23 cellular contexts compared by ENCODE assay signal in the genomic region with DNA sequence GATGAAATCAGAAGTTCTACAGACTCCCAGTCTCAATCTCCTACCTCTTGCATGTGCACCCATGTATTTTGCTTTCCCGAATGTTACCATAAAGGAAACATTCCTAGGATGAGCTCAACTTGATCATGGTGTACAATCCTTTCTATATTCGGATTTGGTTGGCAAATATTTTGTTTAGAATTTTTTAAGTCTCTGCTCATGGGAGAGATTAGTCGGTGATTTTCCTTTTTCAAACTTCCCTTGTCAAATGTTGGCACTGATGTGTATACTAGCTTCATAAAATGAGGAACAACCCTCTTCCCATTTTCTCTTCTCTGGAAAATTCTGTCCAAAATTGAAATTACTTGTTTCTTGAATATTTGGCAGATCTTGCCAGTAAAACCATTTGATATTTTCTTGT.
"Had no signal": no experiment of that assay in that cellular context is flagged by ENCODE, and none has a peak within 500 bp of the region (broad histone marks: within the 10 kb centered on the region; RNA-seq: fewer than 3 reads in every experiment).

No MANE protein-coding gene starts in this region.

- H3K79me2 ChIP-seq: hepatocyte had no signal

- ATAC-seq: left cardiac atrium; lower lobe of right lung; stimulated activated effector memory CD8-positive, alpha-beta T cell treated with anti-CD3 and anti-CD28 coated beads, Interleukin-12 subunit alpha, Interleukin-12 subunit beta, amount 100 ng/mL, for 72 hours; stimulated activated naive CD8-positive, alpha-beta T cell treated with anti-CD3 and anti-CD28 coated beads, Interleukin-15, Interleukin-2, amounts not matched to agents 100 U/mL and 50 U/mL, for 24 hours; upper lobe of right lung had no signal

- H2AFZ ChIP-seq: hepatocyte had no signal

- H3K4me3 ChIP-seq: esophagus squamous epithelium, hepatocyte, left ventricle myocardium inferior, lower lobe of right lung, right atrium auricular region, sigmoid colon, tibial nerve, upper lobe of right lung, vagina had no signal

- H3K9me3 ChIP-seq: esophagus squamous epithelium, left ventricle myocardium inferior, lower lobe of right lung, right atrium auricular region, sigmoid colon, tibial nerve, upper lobe of right lung, vagina had no signal

- H3K36me3 ChIP-seq: esophagus squamous epithelium, left ventricle myocardium inferior, lower lobe of right lung, right atrium auricular region, sigmoid colon, tibial nerve, upper lobe of right lung, vagina had no signal

- DNase-seq: dermis blood vessel endothelial cell; esophagus squamous epithelium; foreskin melanocyte; head of caudate nucleus; kidney; left cardiac atrium; left ventricle myocardium inferior; lower lobe of right lung; mesendoderm; naive B cell; nephron progenitor cell; sigmoid colon; small intestine; stimulated activated CD4-positive, alpha-beta T cell treated with anti-CD3 and anti-CD28 coated beads, Interleukin-12 subunit alpha, Interleukin-12 subunit beta, amount 100 ng/mL, for 4 hours; stimulated activated CD4-positive, alpha-beta T cell treated with anti-CD3 and anti-CD28 coated beads, Interleukin-4, amount 100 ng/mL, for 1 hour; stimulated activated CD8-positive, alpha-beta memory T cell treated with anti-CD3 and anti-CD28 coated beads, Interleukin-4, amount 100 ng/mL, for 48 hours; stimulated activated naive CD8-positive, alpha-beta T cell treated with anti-CD3 and anti-CD28 coated beads, Interleukin-15, Interleukin-2, amounts not matched to agents 100 U/mL and 50 U/mL, for 24 hours; upper lobe of right lung had no signal

- H3K4me2 ChIP-seq: hepatocyte had no signal

- H3K27ac ChIP-seq: hepatocyte, left ventricle myocardium inferior, lower lobe of right lung, right atrium auricular region, tibial nerve, upper lobe of right lung, vagina had no signal

- H3K27me3 ChIP-seq: esophagus squamous epithelium, hepatocyte, right atrium auricular region, sigmoid colon, tibial nerve, upper lobe of right lung, vagina had no signal
